Comparison of ENCODE assay signal across 8 cellular contexts in genomic region chr4:56467284-56468096, GRCh38.
A peak's percentile ranks its signal among the peaks of the same experiment; 100 is the strongest.
DNase-seq lines count a peak whose midpoint lies in the region; ATAC-seq lines count a peak whose summit lies in the region.

Gene SRP72 (plus strand): TSS chr4:56467617. CDS start chr4:56467636, 19 bp downstream.

- H3K9me3 Mint-ChIP-seq in central memory CD8-positive, alpha-beta T cell = no peaks in the 10 kb centered on the region

- H3K36me3 Mint-ChIP-seq in central memory CD8-positive, alpha-beta T cell (ENCODE audit: insufficient read depth) = peaks cover 35% of the 10 kb centered on the region

- no peaks in the 10 kb centered on the region for H3K27me3 Mint-ChIP-seq in central memory CD8-positive, alpha-beta T cell

- ATAC-seq in GM18909 (IDR thresholded peaks at IDR 0.05; ENCODE audit: poor library complexity, unreplicated experiment) (peak; percentile 94), HG03175 (IDR thresholded peaks at IDR 0.05; ENCODE audit: unreplicated experiment) (peak; percentile 96)
- ATAC-seq in central memory CD8-positive, alpha-beta T cell (replicated peaks; ENCODE audit: extremely low read depth, poor library complexity, severe bottlenecking) = peak; percentile 99

- peak within 1 kb of the TSS; percentile 100 for H3K4me3 Mint-ChIP-seq in central memory CD8-positive, alpha-beta T cell

- peaks cover 62% of the 10 kb centered on the region for H3K4me1 Mint-ChIP-seq in central memory CD8-positive, alpha-beta T cell

- DNase-seq in AG08395 (ENCODE audit: low spot score) (peak; percentile 94), NCI-H345 treated with DMSO at 0.1 percent for 48 hours (lab: John Stamatoyannopoulos, UW; ENCODE audit: unreplicated experiment) (peak; percentile 59), iris pigment epithelial cell (ENCODE audit: low read depth) (peak; percentile 94)
- peak; percentile 83 for DNase-seq in activated CD4-positive, CD25-positive, alpha-beta regulatory T cell treated with anti-CD3 and anti-CD28 coated beads, Interleukin-2, amount 50 U/mL, for 16 hours (ENCODE audit: low read depth, low spot score)
- DNase-seq in central memory CD8-positive, alpha-beta T cell (ENCODE audit: low spot score in 2 of 2) = peak; percentile 78 to 83
- peak; percentile 85 for DNase-seq in stimulated activated CD4-positive, alpha-beta T cell treated with anti-CD3 and anti-CD28 coated beads, Interleukin-12 subunit alpha, Interleukin-12 subunit beta, amount 100 ng/mL, for 4 hours

- peak within 1 kb of the TSS; percentile 99 for H3K27ac Mint-ChIP-seq in central memory CD8-positive, alpha-beta T cell (ENCODE audit: low read depth)

Comparison
In these comparisons a context has a peak if more than half of its experiments do, and no peak if none do; other contexts are left out.
1. Peak in every context shown above with its lines: DNase-seq and ATAC-seq.